Comparison of ENCODE assay signal across 8 cellular contexts in the genomic region with DNA sequence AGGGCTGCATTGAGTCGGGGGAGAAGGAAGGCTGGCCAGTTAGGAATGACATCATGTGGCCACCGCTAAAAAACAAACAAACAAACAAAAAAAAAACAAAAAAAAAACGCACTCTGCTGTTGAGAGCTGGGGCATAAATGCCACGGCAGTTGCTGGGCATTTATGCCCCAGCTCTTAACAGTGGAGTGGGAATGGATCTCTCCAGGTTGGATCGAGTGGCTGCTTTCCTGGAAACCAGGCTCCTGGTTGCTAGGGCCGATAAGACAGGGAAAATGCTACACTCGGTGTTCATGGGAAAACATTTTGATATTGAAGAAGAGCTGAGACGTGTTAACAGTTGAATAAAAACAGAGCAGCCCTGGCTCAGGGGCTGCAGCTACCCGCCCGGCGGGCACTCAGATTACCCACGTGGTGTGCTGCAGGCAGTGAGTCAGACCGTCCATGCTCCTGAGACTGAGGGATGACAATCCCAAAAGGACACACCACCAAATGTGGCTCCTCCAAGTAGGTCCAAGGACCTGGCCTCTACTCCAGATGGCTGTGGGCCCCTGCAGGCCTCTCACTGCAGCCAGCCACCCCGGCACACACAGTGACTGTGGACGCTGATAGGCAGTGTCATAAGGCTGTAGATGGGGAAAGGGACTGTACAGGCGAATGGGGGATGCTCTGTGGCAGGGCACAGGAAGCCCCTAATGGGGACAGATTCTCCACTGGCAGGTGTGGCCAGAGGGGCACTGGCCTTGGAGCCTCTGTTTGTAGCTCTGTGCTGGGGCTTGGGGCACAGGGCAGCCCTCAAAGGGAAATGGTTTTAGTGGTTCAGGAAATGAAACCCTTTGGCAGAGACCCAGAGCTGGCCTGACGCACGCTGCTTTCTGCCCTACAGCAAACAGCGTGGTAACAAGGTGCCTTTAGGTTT.
DNase-seq lines count a peak whose midpoint lies in the region; ATAC-seq and TF ChIP-seq lines count a peak whose summit lies in the region.

No MANE protein-coding gene starts in this region.

- in situ Hi-C loops in ACHN (cut with HindIII; ENCODE audit: low pct_ligation_motif_present, low pct_unique_long_range_greater_than_20kb, low sequenced_read_pairs): no loop called here

- peaks cover 34 to 61% (median 34%) of the 10 kb centered on the region in 3 donors for H3K4me1 ChIP-seq in esophagus squamous epithelium
- H3K4me1 ChIP-seq in skeletal muscle tissue (ENCODE audit: control insufficient read depth in 3 of 3, insufficient read depth in 3 of 3, low read length in 3 of 3): peaks cover 22 to 41% (median 31%) of the 10 kb centered on the region in 3 donors

- ATAC-seq in GM18873 (IDR thresholded peaks at IDR 0.05; ENCODE audit: low FRiP score, unreplicated experiment) (peak; percentile 76), HG03135 (IDR thresholded peaks at IDR 0.05; ENCODE audit: unreplicated experiment) (peak; percentile 84)

- no peak for TF ChIP-seq CTCF in esophagus squamous epithelium (IDR thresholded peaks at IDR 0.05)

- H3K27me3 ChIP-seq in esophagus squamous epithelium (no peaks in the 10 kb centered on the region), skeletal muscle tissue (ENCODE audit: control insufficient read depth in 3 of 3, insufficient read depth in 3 of 3, low read length in 3 of 3) (no peaks in the 10 kb centered on the region)

- intact Hi-C loops in esophagus squamous epithelium (cut with DNase I): no loop called here

- peak overlapping the region; percentile 62 to 82 (median 74) for H3K9ac ChIP-seq in skeletal muscle tissue (ENCODE audit: low read depth in 1 of 3, low read length in 3 of 3)

- H3K9me3 ChIP-seq in esophagus squamous epithelium (no peaks in the 10 kb centered on the region), skeletal muscle tissue (ENCODE audit: control insufficient read depth in 3 of 3, low read length in 3 of 3) (no peaks in the 10 kb centered on the region)

- WGBS in esophagus squamous epithelium, 2 donors: 42 to 43% methylated on average over 15 to 16 of the region's 19 CpGs

- H3K36me3 ChIP-seq in esophagus squamous epithelium (no peaks in the 10 kb centered on the region), skeletal muscle tissue (ENCODE audit: control insufficient read depth in 3 of 3, insufficient read depth in 3 of 3, low read length in 3 of 3) (no peaks in the 10 kb centered on the region)

- H3K27ac ChIP-seq in esophagus squamous epithelium (peak overlapping the region; percentile 83 to 89 (median 86)), skeletal muscle tissue (ENCODE audit: low read depth, low read length) (peak overlapping the region; percentile 93)

- DNase-seq in Ammon's horn (ENCODE audit: low spot score) (peak; percentile 57), NOMO-1 treated with dmso at 0.1 percent for 144 hours (lab: John Stamatoyannopoulos, UW; ENCODE audit: unreplicated experiment) (peak; percentile 72), esophagus squamous epithelium (lab: John Stamatoyannopoulos, UW) (no peak), ACHN (no peak), NCI-H82 (lab: John Stamatoyannopoulos, UW) (no peak)

- TF ChIP-seq POLR2A in esophagus squamous epithelium (IDR thresholded peaks at IDR 0.05): no peak

- H3K4me3 ChIP-seq in esophagus squamous epithelium: no peak overlapping the region
- peak overlapping the region; percentile 43 to 60 (median 56) for H3K4me3 ChIP-seq in skeletal muscle tissue (ENCODE audit: low read length in 3 of 3)

Comparison
In these comparisons a context has a peak if more than half of its experiments do, and no peak if none do; other contexts are left out.
1. DNase-seq: peak in Ammon's horn (single experiment) and NOMO-1 treated with dmso at 0.1 percent for 144 hours (single experiment); none in esophagus squamous epithelium (single experiment), ACHN (single experiment) and NCI-H82 (single experiment).
2. H3K4me3 ChIP-seq: peak in skeletal muscle tissue (3 of 3); none in esophagus squamous epithelium (0 of 4).